In genomic region chr1:12088607-12089006, GRCh38 we compare ENCODE assay signal across 12 cellular contexts. TPM values are rescaled to one million over a fixed set of nuclear protein-coding genes. Genes with fewer than 3 reads are reported as not detected.
DNase-seq lines count a peak whose midpoint lies in the region; ATAC-seq, FAIRE-seq and TF ChIP-seq lines count a peak whose summit lies in the region.
"Had no signal": no experiment of that assay in that cellular context is flagged by ENCODE, and none has a peak within 500 bp of the region (broad histone marks: within the 10 kb centered on the region; RNA-seq: fewer than 3 reads in every experiment).

No MANE protein-coding gene starts in this region.

- POLR2A ChIA-PET in WTC11 (lab: Charles Lee), result no interaction called here

- peak overlapping the region; percentile 25; the same call in 1 of the 2 replicates for H3K27ac Mint-ChIP-seq in WTC11
- H3K27ac Mint-ChIP-seq: GM23338 had no signal

- peaks cover 28% of the 10 kb centered on the region for H3K36me3 Mint-ChIP-seq in WTC11

- H3K36me3 ChIP-seq in small intestine (ENCODE audit: control insufficient read depth in 2 of 2, insufficient read depth in 2 of 2, low read length in 2 of 2), result no peaks in the 10 kb centered on the region

- H3K4me1 ChIP-seq in small intestine (ENCODE audit: control insufficient read depth in 2 of 2, insufficient read depth in 1 of 2, low read depth in 1 of 2, low read length in 1 of 2), result no peaks in the 10 kb centered on the region

- no peaks in the 10 kb centered on the region for H3K9me3 ChIP-seq in small intestine (ENCODE audit: control insufficient read depth, low read depth)

- no peak overlapping the region for H3K27ac ChIP-seq in small intestine (ENCODE audit: low read depth in 1 of 2, low read length in 1 of 2)

- H3K4me1 Mint-ChIP-seq in WTC11, result peaks cover 9% of the 10 kb centered on the region; the same call in 1 of the 2 replicates

- DNase-seq in GM19239 (ENCODE audit: insufficient read length, low spot score) (no peak), WTC11 (ENCODE audit: low spot score) (no peak), activated gamma-delta T cell treated with Interleukin-2 at 50 U/mL for 16 hours (peak; percentile 51), small intestine (no peak), amniotic stem cell (lab: John Stamatoyannopoulos, UW) (no peak), OCI-M1 (lab: John Stamatoyannopoulos, UW) (no peak)
- DNase-seq in stimulated activated CD4-positive, alpha-beta T cell treated with anti-CD3 and anti-CD28 coated beads, Interleukin-4, amount 100 ng/mL, for 4 hours, result peak; percentile 22 to 38
- DNase-seq: foreskin melanocyte, NCI-H1417 treated with DMSO at 0.1 percent for 48 hours had no signal

- WGBS in small intestine, 3 donors, result 62 to 72% (median 71%) methylated on average over 3 to 6 of the region's 6 CpGs

- TF ChIP-seq CTCF in WTC11 (IDR thresholded peaks at IDR 0.05), result no peak

- no peak overlapping the region for H3K4me3 ChIP-seq in small intestine (ENCODE audit: low read depth in 1 of 2, low read length in 2 of 2)
- H3K4me3 ChIP-seq: GM23338, lung had no signal

- FAIRE-seq in GM19239 (lab: Jason Lieb, UNC), result peak; percentile 55
- FAIRE-seq in small intestine (lab: Jason Lieb, UNC), result no peak

- peaks cover 5% of the 10 kb centered on the region for H3K9me3 Mint-ChIP-seq in WTC11
- H3K9me3 Mint-ChIP-seq: GM23338 had no signal

- no peak overlapping the region for H3K4me3 Mint-ChIP-seq in WTC11
- H3K4me3 Mint-ChIP-seq: GM23338 had no signal

- H3K27me3 ChIP-seq in small intestine (ENCODE audit: control insufficient read depth in 2 of 2, insufficient read depth in 2 of 2, low read length in 2 of 2), result no peaks in the 10 kb centered on the region

- CTCF ChIA-PET in WTC11 (lab: Charles Lee), result interaction anchor here (1.4 to 2.0 kb wide), 2 partner anchors 9 to 36 kb away, joined by 4 to 15 read pairs; no protein-coding TSS in a partner anchor

- ATAC-seq in WTC11 (no peak), HG03097 (IDR thresholded peaks at IDR 0.05; ENCODE audit: low FRiP score, unreplicated experiment) (no peak)
- ATAC-seq: GM23338 had no signal

- H3K27me3 Mint-ChIP-seq in WTC11 (ENCODE audit: low read depth), result no peaks in the 10 kb centered on the region

TF ChIP-seq in WTC11, 78 proteins besides CTCF, POLR2A, EP300 and RAD21 (continues in another document):
- TF ChIP-seq GABPB1 (CRISPR knock-in tag; IDR thresholded peaks at IDR 0.05) (no peak), MYBL2 (CRISPR knock-in tag; IDR thresholded peaks at IDR 0.05) (no peak), NFATC4 (CRISPR knock-in tag; IDR thresholded peaks at IDR 0.05) (no peak), ESRRA (CRISPR knock-in tag; IDR thresholded peaks at IDR 0.05; ENCODE audit: borderline replicate concordance) (no peak), ATF3 (CRISPR knock-in tag; conservative IDR thresholded peaks at IDR 0.05) (no peak), FOXJ3 (CRISPR knock-in tag; IDR thresholded peaks at IDR 0.05; ENCODE audit: borderline replicate concordance) (no peak), ZNF423 (CRISPR knock-in tag; IDR thresholded peaks at IDR 0.05) (no peak), TEAD1 (CRISPR knock-in tag; IDR thresholded peaks at IDR 0.05) (no peak), SMAD4 (CRISPR knock-in tag; IDR thresholded peaks at IDR 0.05) (no peak), RELA (CRISPR knock-in tag; IDR thresholded peaks at IDR 0.05; ENCODE audit: borderline replicate concordance) (no peak), AR (CRISPR knock-in tag; IDR thresholded peaks at IDR 0.05) (no peak), NFE2L1 (CRISPR knock-in tag; IDR thresholded peaks at IDR 0.05) (no peak), ARID4B (CRISPR knock-in tag; IDR thresholded peaks at IDR 0.05; ENCODE audit: borderline replicate concordance) (no peak), ZBTB43 (CRISPR knock-in tag; IDR thresholded peaks at IDR 0.05) (no peak), STAT6 (CRISPR knock-in tag; conservative IDR thresholded peaks at IDR 0.05; ENCODE audit: low read depth) (no peak), CREB1 (CRISPR knock-in tag; IDR thresholded peaks at IDR 0.05) (no peak), ZNF317 (CRISPR knock-in tag; IDR thresholded peaks at IDR 0.05; ENCODE audit: borderline replicate concordance, low read depth) (no peak)

RNA-seq across cellular contexts. Expression of gene TNFRSF8, which starts 25.5 kb away (rescaled TPM):
- total RNA-seq in WTC11 (2021), result 20.5 to 21.3 TPM (median 20.8 TPM) in 3 replicates
- 1 to 10 TPM in 1 of 3 donors, under 1 TPM in 1, not detected in 1; 0.54 to 2.1 TPM for polyA plus RNA-seq in small intestine

Comparison
In these comparisons a context has a peak if more than half of its experiments do, and no peak if none do; other contexts are left out.
1. DNase-seq: peak in activated gamma-delta T cell treated with Interleukin-2 at 50 U/mL for 16 hours (single experiment) and stimulated activated CD4-positive, alpha-beta T cell treated with anti-CD3 and anti-CD28 coated beads, Interleukin-4, amount 100 ng/mL, for 4 hours (2 of 2); none in GM19239 (single experiment), WTC11 (single experiment), small intestine (single experiment), amniotic stem cell (single experiment) and OCI-M1 (single experiment).